In genomic region chr17:50290074-50290702, GRCh38 we compare ENCODE assay signal across 8 cellular contexts. TPM values are rescaled to one million over a fixed set of nuclear protein-coding genes. Genes with fewer than 3 reads are reported as not detected.
DNase-seq lines count a peak whose midpoint lies in the region; ATAC-seq, FAIRE-seq and TF ChIP-seq lines count a peak whose summit lies in the region.

No MANE protein-coding gene starts in this region.

- H3K36me3 ChIP-seq in GM23338 (ENCODE audit: insufficient read depth): no peaks in the 10 kb centered on the region
- no peaks in the 10 kb centered on the region for H3K36me3 ChIP-seq in vagina

- H3K9me2 ChIP-seq in GM23338 (ENCODE audit: insufficient read depth): no peaks in the 10 kb centered on the region

- H3K4me3 ChIP-seq in GM23338 (no peak overlapping the region), vagina (peak overlapping the region in 1 of 2 donors; percentile 17)

- H3K4me2 ChIP-seq in GM23338: 0 out of 2 replicates have a peak overlapping the region, but pooled peaks have one; percentile 23

- no peaks in the 10 kb centered on the region for H3F3A ChIP-seq in GM23338 (replicated peaks; ENCODE audit: low read depth)

- H3K27me3 Mint-ChIP-seq in GM23338 (ENCODE audit: insufficient read depth, low read depth, poor library complexity): peaks cover 5% of the 10 kb centered on the region
- H3K27me3 Mint-ChIP-seq in effector memory CD8-positive, alpha-beta T cell: peaks cover 35 to 48% of the 10 kb centered on the region in 2 donors

- H3K27me3 ChIP-seq in GM23338 (ENCODE audit: insufficient read depth) (no peaks in the 10 kb centered on the region), vagina (no peaks in the 10 kb centered on the region)

- no peaks in the 10 kb centered on the region for H3K79me2 ChIP-seq in GM23338 (replicated peaks; ENCODE audit: insufficient read depth)

- no peaks in the 10 kb centered on the region for H3K9me3 Mint-ChIP-seq in GM23338
- no peaks in the 10 kb centered on the region for H3K9me3 Mint-ChIP-seq in effector memory CD8-positive, alpha-beta T cell

- H3K27ac Mint-ChIP-seq in GM23338: 0 out of 2 replicates have a peak overlapping the region, but pooled peaks have one; percentile 23
- H3K27ac Mint-ChIP-seq in effector memory CD8-positive, alpha-beta T cell: no peak overlapping the region

- H3K36me3 Mint-ChIP-seq in GM23338 (ENCODE audit: low read depth): no peaks in the 10 kb centered on the region
- no peaks in the 10 kb centered on the region for H3K36me3 Mint-ChIP-seq in effector memory CD8-positive, alpha-beta T cell (ENCODE audit: insufficient read depth)

- H2AFZ ChIP-seq in GM23338: peak overlapping the region; percentile 82

- peaks cover 4% of the 10 kb centered on the region; the same call in 1 of the 2 replicates for H3K4me1 ChIP-seq in GM23338 (ENCODE audit: insufficient read depth)
- H3K4me1 ChIP-seq in vagina: peaks cover 37% of the 10 kb centered on the region

- no peaks in the 10 kb centered on the region for H4K20me1 ChIP-seq in GM23338 (replicated peaks; ENCODE audit: insufficient read depth)

- DNase-seq in GM23338 (ENCODE audit: low spot score) (no peak), RCC 7860 (ENCODE audit: low spot score) (peak; percentile 90), mucosa of gallbladder (ENCODE audit: low spot score) (peak; percentile 77), vagina (ENCODE audit: extremely low spot score in 2 of 2) (peak in 1 of 2 donors; percentile 99), NCI-H345 treated with DMSO at 0.1 percent for 48 hours (lab: John Stamatoyannopoulos, UW; ENCODE audit: unreplicated experiment) (no peak)
- DNase-seq in effector memory CD8-positive, alpha-beta T cell: no peak
- DNase-seq in activated CD8-positive, alpha-beta memory T cell treated with anti-CD3 and anti-CD28 coated beads, Interleukin-2, amount 50 U/mL, for 4 hours: no peak

- FAIRE-seq in RCC 7860 (lab: Jason Lieb, UNC): peak; percentile 91

- TF ChIP-seq POLR2A in vagina (IDR thresholded peaks at IDR 0.05): no peak

- ATAC-seq in GM23338: peak; percentile 48
- ATAC-seq in effector memory CD8-positive, alpha-beta T cell (replicated peaks): peak; percentile 10
- ATAC-seq in HG02623 (IDR thresholded peaks at IDR 0.05; ENCODE audit: unreplicated experiment): no peak

- no peaks in the 10 kb centered on the region for H3K9me3 ChIP-seq in vagina

- H3K4me3 Mint-ChIP-seq in GM23338: no peak overlapping the region
- no peak overlapping the region for H3K4me3 Mint-ChIP-seq in effector memory CD8-positive, alpha-beta T cell

- H3K27ac ChIP-seq in GM23338 (ENCODE audit: low read depth): no peak overlapping the region
- peak overlapping the region; percentile 82 for H3K27ac ChIP-seq in vagina

- TF ChIP-seq CTCF in GM23338 (conservative IDR thresholded peaks at IDR 0.05; ENCODE audit: low read depth in 2 of 2) (no peak), vagina (IDR thresholded peaks at IDR 0.05) (no peak)

- intact Hi-C loops in vagina (cut with DNase I): loop anchor here (10.0 kb wide), 1 partner anchor 175 kb away; no protein-coding TSS in a partner anchor

- peaks cover 7% of the 10 kb centered on the region; the same call in 2 of the 3 replicates for H3K4me1 Mint-ChIP-seq in GM23338
- H3K4me1 Mint-ChIP-seq in effector memory CD8-positive, alpha-beta T cell (ENCODE audit: low read depth in 2 of 2): peaks cover 0 to 4% of the 10 kb centered on the region in 2 donors

TF ChIP-seq in GM23338, 12 proteins besides CTCF, POLR2A, EP300 and RAD21:
- TF ChIP-seq STAT1 (IDR thresholded peaks at IDR 0.05; ENCODE audit: unreplicated experiment): no peak
- no peak for TF ChIP-seq ETS1 (IDR thresholded peaks at IDR 0.05)
- no peak for TF ChIP-seq ZNF114 (CRISPR knock-in tag; IDR thresholded peaks at IDR 0.05)
- TF ChIP-seq POLR2AphosphoS5 (IDR thresholded peaks at IDR 0.05; ENCODE audit: low read depth): no peak
- no peak for TF ChIP-seq NANOG (IDR thresholded peaks at IDR 0.05; ENCODE audit: borderline replicate concordance)
- TF ChIP-seq EZH2phosphoT487 (IDR thresholded peaks at IDR 0.05; ENCODE audit: unreplicated experiment): no peak

RNA-seq across cellular contexts. Expression of gene TMEM92, which starts 15.9 kb away (rescaled TPM):
- 7.3 and 9.7 TPM in 2 replicates for total RNA-seq in GM23338 (2014; rRNA removed; shearing (Covaris generic))
- polyA plus RNA-seq in GM23338 (2016; fragmentation: Nextera tagmentation; extraction: Ambion mirVana): 13.4 and 18.4 TPM in 2 replicates
- total RNA-seq in mucosa of gallbladder: 27.2 TPM
- 0.74 TPM for total RNA-seq in vagina

RNA-seq across cellular contexts. Expression of gene XYLT2, which starts 55.7 kb away (rescaled TPM):
- total RNA-seq in GM23338 (2014; rRNA removed; shearing (Covaris generic)): 32.8 and 44.9 TPM in 2 replicates
- polyA plus RNA-seq in GM23338 (2016; fragmentation: Nextera tagmentation; extraction: Ambion mirVana): 14.0 and 14.2 TPM in 2 replicates
- 37.0 TPM for total RNA-seq in mucosa of gallbladder
- total RNA-seq in vagina: 30.4 TPM

Comparison
In these comparisons a context has a peak if more than half of its experiments do, and no peak if none do; other contexts are left out.
1. DNase-seq: peak in RCC 7860 (single experiment) and mucosa of gallbladder (single experiment); none in GM23338 (single experiment), effector memory CD8-positive, alpha-beta T cell (0 of 3), NCI-H345 treated with DMSO at 0.1 percent for 48 hours (single experiment) and activated CD8-positive, alpha-beta memory T cell treated with anti-CD3 and anti-CD28 coated beads, Interleukin-2, amount 50 U/mL, for 4 hours (single experiment).